ENCODE assay signal across 18 cellular contexts in the genomic region with DNA sequence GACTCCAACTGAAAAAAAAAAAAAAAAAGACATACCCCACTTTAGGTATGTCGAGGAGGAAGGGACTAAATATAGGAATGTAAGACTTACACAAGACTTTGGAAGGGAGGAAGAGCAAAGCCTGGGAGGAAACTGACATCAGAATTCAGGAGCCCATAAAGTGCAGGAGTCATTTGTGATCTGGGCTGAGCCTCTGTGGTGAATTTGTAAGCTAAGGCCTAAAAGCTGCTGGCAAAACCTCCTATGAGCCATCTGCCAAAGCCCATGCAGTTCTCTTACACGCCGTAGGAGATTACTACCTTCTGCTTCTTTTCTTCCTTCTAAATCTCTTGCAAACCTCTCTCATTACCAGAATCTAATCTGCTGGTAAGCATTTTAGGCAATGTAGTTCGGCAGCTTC. TPM values are rescaled to one million over a fixed set of nuclear protein-coding genes. Genes with fewer than 3 reads are reported as not detected.
A peak's percentile ranks its signal among the peaks of the same experiment; 100 is the strongest.
DNase-seq lines count a peak whose midpoint lies in the region; ATAC-seq, FAIRE-seq and TF ChIP-seq lines count a peak whose summit lies in the region.
"Had no signal": no experiment of that assay in that cellular context is flagged by ENCODE, and none has a peak within 500 bp of the region (broad histone marks: within the 10 kb centered on the region; RNA-seq: fewer than 3 reads in every experiment).

No MANE protein-coding gene starts in this region.

- no peak for FAIRE-seq in frontal cortex (lab: Jason Lieb, UNC)
- FAIRE-seq: GM19239 had no signal

- ATAC-seq in esophagus mucosa: peak; percentile 46

- no peak for TF ChIP-seq CTCF in AG09309 (IDR thresholded peaks at IDR 0.05; ENCODE audit: control insufficient read depth, insufficient read depth, low read depth, low read length, missing control alignments)
- no peak for TF ChIP-seq CTCF in colonic mucosa (IDR thresholded peaks at IDR 0.05)

- H3K27ac Mint-ChIP-seq in CD8-positive, alpha-beta memory T cell: peak overlapping the region in 6 of 8 donors; percentile 43 to 94 (median 72)
- H3K27ac Mint-ChIP-seq: activated B cell treated with CpG ODN at 0.5 μM for 24 hours had no signal

- no peak overlapping the region for H3K27ac ChIP-seq in CD8-positive, alpha-beta memory T cell (ENCODE audit: low read depth, low read length)
- H3K27ac ChIP-seq in colonic mucosa: no peak overlapping the region
- H3K27ac ChIP-seq: brain microvascular endothelial cell, esophagus muscularis mucosa had no signal

- DNase-seq in AG09309 (ENCODE audit: low read depth) (peak; percentile 51), NCI-H524 treated with DMSO at 0.1 percent for 48 hours (lab: John Stamatoyannopoulos, UW) (peak; percentile 88), colonic mucosa (no peak), frontal cortex (ENCODE audit: low spot score in 2 of 2) (no peak), GF-D8 (lab: John Stamatoyannopoulos, UW) (no peak), NCI-H510A (lab: John Stamatoyannopoulos, UW) (no peak)
- DNase-seq in CD8-positive, alpha-beta memory T cell: no peak
- DNase-seq: activated B cell treated with CpG ODN at 0.5 μM for 24 hours; activated naive CD4-positive, alpha-beta T cell; BE2C; brain microvascular endothelial cell; DMS53; mesendoderm had no signal

- peaks cover 53 to 73% (median 67%) of the 10 kb centered on the region in 3 donors for H3K4me1 Mint-ChIP-seq in CD8-positive, alpha-beta memory T cell

- no peak overlapping the region for H3K9ac ChIP-seq in colonic mucosa (ENCODE audit: low read depth in 2 of 2, low read length in 2 of 2)

- POLR2A ChIA-PET in CD8-positive, alpha-beta memory T cell (lab: Charles Lee): interaction anchor here (1.1 to 2.0 kb wide), 4 partner anchors 11 to 34 kb away, joined by 3 to 7 read pairs (median 3); no protein-coding TSS in a partner anchor

- H3K9me3 ChIP-seq in CD8-positive, alpha-beta memory T cell (ENCODE audit: low read length): no peaks in the 10 kb centered on the region
- H3K9me3 ChIP-seq in colonic mucosa: no peaks in the 10 kb centered on the region
- H3K9me3 ChIP-seq: BE2C, esophagus muscularis mucosa had no signal

- peaks cover 0 to 2% (median 0%) of the 10 kb centered on the region in 3 donors for H3K36me3 Mint-ChIP-seq in CD8-positive, alpha-beta memory T cell

- peaks cover 57% of the 10 kb centered on the region for H3K4me1 ChIP-seq in CD8-positive, alpha-beta memory T cell (ENCODE audit: insufficient read depth, low read length)
- no peaks in the 10 kb centered on the region for H3K4me1 ChIP-seq in colonic mucosa
- H3K4me1 ChIP-seq: BE2C, esophagus muscularis mucosa had no signal

- CTCF ChIA-PET in CD8-positive, alpha-beta memory T cell (lab: Charles Lee): interaction anchor here (0.7 to 1.8 kb wide), 7 partner anchors 11 to 97 kb away, joined by 3 to 5 read pairs (median 4); no protein-coding TSS in a partner anchor

- H3K9me3 Mint-ChIP-seq in CD8-positive, alpha-beta memory T cell: no peaks in the 10 kb centered on the region
- H3K9me3 Mint-ChIP-seq: activated B cell treated with CpG ODN at 0.5 μM for 24 hours had no signal

- intact Hi-C loops in colonic mucosa (cut with DNase I): no loop called here

- no peak overlapping the region for H3K4me3 ChIP-seq in AG09309 (ENCODE audit: control insufficient read depth, low read depth, low read length)
- H3K4me3 ChIP-seq in CD8-positive, alpha-beta memory T cell (ENCODE audit: low read length): no peak overlapping the region
- no peak overlapping the region for H3K4me3 ChIP-seq in colonic mucosa
- H3K4me3 ChIP-seq: esophagus muscularis mucosa had no signal

- no peaks in the 10 kb centered on the region for H3K27me3 ChIP-seq in CD8-positive, alpha-beta memory T cell (ENCODE audit: insufficient read depth, low read length, poor library complexity, severe bottlenecking)
- H3K27me3 ChIP-seq in colonic mucosa: no peaks in the 10 kb centered on the region
- H3K27me3 ChIP-seq: BE2C, brain microvascular endothelial cell, esophagus muscularis mucosa had no signal

- peak overlapping the region in 3 of 7 donors; percentile 23 to 67 (median 46) for H3K4me3 Mint-ChIP-seq in CD8-positive, alpha-beta memory T cell
- H3K4me3 Mint-ChIP-seq: activated B cell treated with CpG ODN at 0.5 μM for 24 hours had no signal

- no peaks in the 10 kb centered on the region for H3K36me3 ChIP-seq in CD8-positive, alpha-beta memory T cell (ENCODE audit: insufficient read depth, low read length)
- no peaks in the 10 kb centered on the region for H3K36me3 ChIP-seq in colonic mucosa
- H3K36me3 ChIP-seq: BE2C, brain microvascular endothelial cell, esophagus muscularis mucosa had no signal

- H3K27me3 Mint-ChIP-seq in CD8-positive, alpha-beta memory T cell: peaks cover 0 to 1% of the 10 kb centered on the region in 2 donors
- H3K27me3 Mint-ChIP-seq: activated B cell treated with CpG ODN at 0.5 μM for 24 hours had no signal

RNA-seq across cellular contexts. Expression of gene THEMIS, which starts 52.0 kb away (rescaled TPM):
- 10 to 100 TPM; 39.9 to 40.6 TPM for total RNA-seq in CD8-positive, alpha-beta memory T cell
- polyA plus RNA-seq in CD8-positive, alpha-beta memory T cell: 107 TPM
- 0.16 TPM for total RNA-seq in esophagus mucosa
- total RNA-seq in colonic mucosa: under 1 TPM; 0.96 TPM
- total RNA-seq in frontal cortex: 0.41 TPM
- total RNA-seq: activated B cell treated with CpG ODN at 0.5 μM for 24 hours, kidney epithelial cell, RPMI7951 had no signal

Comparison
In these comparisons a context has a peak if more than half of its experiments do, and no peak if none do; other contexts are left out.
1. DNase-seq: peak in AG09309 (single experiment) and NCI-H524 treated with DMSO at 0.1 percent for 48 hours (single experiment); none in CD8-positive, alpha-beta memory T cell (0 of 5), colonic mucosa (single experiment), frontal cortex (0 of 2), GF-D8 (single experiment) and NCI-H510A (single experiment).
2. RNA of gene THEMIS, which starts 52.0 kb away (total RNA-seq): 39.9 to 40.6 TPM in CD8-positive, alpha-beta memory T cell; 0.96 TPM in colonic mucosa, 0.41 TPM in frontal cortex (single experiment) and 0.16 TPM in esophagus mucosa (single experiment); every median in the first group is over 10 times any median in the second.